Comparison of ENCODE assay signal across 18 cellular contexts in genomic region chr3:143090486-143090885, GRCh38. TPM values are rescaled to one million over a fixed set of nuclear protein-coding genes. Genes with fewer than 3 reads are reported as not detected.
A peak's percentile ranks its signal among the peaks of the same experiment; 100 is the strongest.
DNase-seq lines count a peak whose midpoint lies in the region; ATAC-seq, FAIRE-seq and TF ChIP-seq lines count a peak whose summit lies in the region.
"Had no signal": no experiment of that assay in that cellular context is flagged by ENCODE, and none has a peak within 500 bp of the region (broad histone marks: within the 10 kb centered on the region; RNA-seq: fewer than 3 reads in every experiment).

No MANE protein-coding gene starts in this region.

- no peaks in the 10 kb centered on the region for H3K36me3 Mint-ChIP-seq in activated CD4-positive, alpha-beta memory T cell treated with anti-CD3 and anti-CD28 coated beads for 36 hours

- no peak for TF ChIP-seq RAD21 in K562 (CRISPR knock-in tag; conservative IDR thresholded peaks at IDR 0.05 in 1 of 2, IDR thresholded peaks at IDR 0.05 in 1 of 2)

- no peaks in the 10 kb centered on the region for H3K9me1 ChIP-seq in K562 (ENCODE audit: control insufficient read depth, insufficient read depth, low read length)

- no peak for TF ChIP-seq CTCF in K562 (IDR thresholded peaks at IDR 0.05 in 2 of 3, conservative IDR thresholded peaks at IDR 0.05 in 1 of 3; ENCODE audit: insufficient read depth in 2 of 3, low read depth in 1 of 3, low read length in 3 of 3)

- no TSS peak for BruUV-seq in K562 (replicated peaks; lab: Mats Ljungman, UMichigan)

- no peak overlapping the region for H3K4me2 ChIP-seq in K562 (ENCODE audit: insufficient read depth, low read length)

- FAIRE-seq in K562 (lab: Jason Lieb, UNC): peak; percentile 55
- FAIRE-seq: TTC549, urothelium cell line had no signal

- DNase-seq in DMS153 treated with DMSO at 0.1 percent for 48 hours (lab: John Stamatoyannopoulos, UW; ENCODE audit: unreplicated experiment) (peak; percentile 8), DMS153 (lab: John Stamatoyannopoulos, UW) (no peak), NCI-H1694 treated with DMSO at 0.1 percent for 48 hours (lab: John Stamatoyannopoulos, UW) (peak; percentile 90), K562 (ENCODE audit: extremely low read depth in 1 of 4, low spot score in 3 of 4) (no peak), pons (ENCODE audit: low spot score) (peak; percentile 9), NCI-H526 (lab: John Stamatoyannopoulos, UW) (no peak), HuH-7 (ENCODE audit: low spot score) (no peak)
- no peak for DNase-seq in activated CD4-positive, alpha-beta memory T cell treated with anti-CD3 and anti-CD28 coated beads for 36 hours
- DNase-seq: activated CD4-positive, alpha-beta memory T cell treated with anti-CD3 and anti-CD28 coated beads, Interleukin-2, amount 10 ng/mL, durations not matched to agents 7 days and 5 days; GDM1; kidney glomerular epithelial cell; NCI-H1048; NK-92 treated with Interleukin-12 subunit alpha and Interleukin-12 subunit beta, amount 100 ng/mL, for 24 hours; stimulated activated CD4-positive, alpha-beta T cell treated with anti-CD3 and anti-CD28 coated beads, Interleukin-2, amount 100 ng/mL, for 24 hours had no signal

- H3K27me3 Mint-ChIP-seq in activated CD4-positive, alpha-beta memory T cell treated with anti-CD3 and anti-CD28 coated beads for 36 hours: no peaks in the 10 kb centered on the region

- H3K4me3 ChIP-seq in K562: no peak overlapping the region
- H3K4me3 ChIP-seq: SJSA1 had no signal

- CTCF ChIA-PET in K562 (lab: Yijun Ruan, JAX; ENCODE audit: low intra/inter-chr PET ratio): no interaction called here
- CTCF ChIA-PET in activated CD4-positive, alpha-beta memory T cell treated with anti-CD3 and anti-CD28 coated beads for 36 hours (lab: Charles Lee): no interaction called here

- 62% methylated on average over 5 of the region's 5 CpGs for WGBS in K562 (ENCODE audit: insufficient coverage, low coverage, missing lambda C conversion rate)

- peak overlapping the region in 1 of 2 experiments; percentile 15; a peak in 1 of 4 replicates for H3K9ac ChIP-seq in K562 (ENCODE audit: insufficient read depth in 1 of 2, low read depth in 2 of 2, low read length in 2 of 2)

- TF ChIP-seq POLR2A in K562 (conservative IDR thresholded peaks at IDR 0.05): no peak

- peaks cover 4% of the 10 kb centered on the region for H3K4me1 Mint-ChIP-seq in activated CD4-positive, alpha-beta memory T cell treated with anti-CD3 and anti-CD28 coated beads for 36 hours (ENCODE audit: low read depth)
- H3K4me1 Mint-ChIP-seq: activated CD4-positive, alpha-beta memory T cell treated with anti-CD3 and anti-CD28 coated beads, Interleukin-2, amount 10 ng/mL, durations not matched to agents 7 days and 5 days had no signal

- intact Hi-C loops in K562 (cut with micrococcal nuclease): no loop called here
- intact Hi-C loops in activated CD4-positive, alpha-beta memory T cell treated with anti-CD3 and anti-CD28 coated beads for 36 hours (cut with micrococcal nuclease): no loop called here

- no peaks in the 10 kb centered on the region for H4K20me1 ChIP-seq in K562 (replicated peaks; ENCODE audit: control insufficient read depth, insufficient read depth, low read length)

- TF ChIP-seq EP300 in K562 (IDR thresholded peaks at IDR 0.05; ENCODE audit: low read length): no peak

- in situ Hi-C loops in K562 (cut with MboI): no loop called here

- H3K4me3 Mint-ChIP-seq in activated CD4-positive, alpha-beta memory T cell treated with anti-CD3 and anti-CD28 coated beads for 36 hours: no peak overlapping the region
- H3K4me3 Mint-ChIP-seq: activated CD4-positive, alpha-beta memory T cell treated with anti-CD3 and anti-CD28 coated beads, Interleukin-2, amount 10 ng/mL, durations not matched to agents 7 days and 5 days had no signal

- peaks cover 4% of the 10 kb centered on the region; the same call in 1 of the 2 replicates for H3K9me3 ChIP-seq in K562 (replicated peaks; ENCODE audit: control insufficient read depth, insufficient read depth, low read depth, low read length)
- H3K9me3 ChIP-seq: SJSA1 had no signal

- ATAC-seq in K562: no peak

- POLR2A ChIA-PET in K562 (lab: Yijun Ruan, JAX): no interaction called here
- POLR2A ChIA-PET in activated CD4-positive, alpha-beta memory T cell treated with anti-CD3 and anti-CD28 coated beads for 36 hours (lab: Charles Lee): no interaction called here

- no peaks in the 10 kb centered on the region for H3K36me3 ChIP-seq in K562 (ENCODE audit: control insufficient read depth, insufficient read depth, low read length)
- H3K36me3 ChIP-seq: SJSA1 had no signal

- no peak overlapping the region for H3K27ac Mint-ChIP-seq in activated CD4-positive, alpha-beta memory T cell treated with anti-CD3 and anti-CD28 coated beads for 36 hours
- H3K27ac Mint-ChIP-seq: activated CD4-positive, alpha-beta memory T cell treated with anti-CD3 and anti-CD28 coated beads, Interleukin-2, amount 10 ng/mL, durations not matched to agents 7 days and 5 days had no signal

- peaks cover 4 to 14% of the 10 kb centered on the region in 2 experiments; a peak in 3 of 5 replicates for H3K4me1 ChIP-seq in K562 (replicated peaks in 1 of 2; ENCODE audit: control insufficient read depth in 2 of 2, insufficient read depth in 2 of 2, low read length in 2 of 2)
- H3K4me1 ChIP-seq: SJSA1 had no signal

- no peak overlapping the region for H2AFZ ChIP-seq in K562 (ENCODE audit: low read depth, low read length)

- H3K27ac ChIP-seq in K562 (ENCODE audit: extremely low read depth, low read depth, low read length): no peak overlapping the region
- H3K27ac ChIP-seq: 22Rv1, SJSA1 had no signal

- H3K79me2 ChIP-seq in K562 (ENCODE audit: control insufficient read depth, insufficient read depth, low read length): no peaks in the 10 kb centered on the region

- H3K27me3 ChIP-seq in K562 (ENCODE audit: control insufficient read depth in 2 of 2, insufficient read depth in 2 of 2, low read length in 2 of 2): no peaks in the 10 kb centered on the region
- H3K27me3 ChIP-seq: SJSA1 had no signal

- no peaks in the 10 kb centered on the region for H3K9me3 Mint-ChIP-seq in activated CD4-positive, alpha-beta memory T cell treated with anti-CD3 and anti-CD28 coated beads for 36 hours
- H3K9me3 Mint-ChIP-seq: activated CD4-positive, alpha-beta memory T cell treated with anti-CD3 and anti-CD28 coated beads, Interleukin-2, amount 10 ng/mL, durations not matched to agents 7 days and 5 days had no signal

TF ChIP-seq in K562, 482 proteins besides CTCF, POLR2A, EP300 and RAD21 (continues in another document):
- TF ChIP-seq TRIM28 (IDR thresholded peaks at IDR 0.05) (no peak), ZBTB17 (CRISPR knock-in tag; IDR thresholded peaks at IDR 0.05) (no peak), ILK (tag; IDR thresholded peaks at IDR 0.05; ENCODE audit: borderline replicate concordance, low read depth) (no peak), POLR2H (tag; IDR thresholded peaks at IDR 0.05; ENCODE audit: low read depth) (no peak), TCF3 (CRISPR knock-in tag; IDR thresholded peaks at IDR 0.05) (no peak), ZNF668 (CRISPR knock-in tag; IDR thresholded peaks at IDR 0.05) (no peak)

RNA-seq across cellular contexts. Expression of gene CHST2, which starts 29.1 kb away (rescaled TPM):
- 15.4 and 34.1 TPM in 2 replicates for total RNA-seq in K562 (2011; cell fraction: chromatin; rRNA removed; ENCODE audit: low replicate concordance)
- 40.4 and 52.0 TPM in 2 replicates for total RNA-seq in K562 (2011; cell fraction: nucleolus; rRNA removed)
- 27.5 and 32.1 TPM in 2 replicates for total RNA-seq in K562 (2011; cell fraction: nucleoplasm; rRNA removed)
- 27.3 and 28.5 TPM in 2 replicates for total RNA-seq in K562 (2014; rRNA removed)
- total RNA-seq in K562 (2014; rRNA removed; fragmentation: Illumina TruSeq; extraction: Trizol): 10.6 and 10.7 TPM in 2 replicates
- total RNA-seq in K562 (2015; rRNA removed; fragmentation: Illumina TruSeq; extraction: Trizol): 13.9 and 14.7 TPM in 2 replicates
- 55.1 and 60.3 TPM in 2 replicates for total RNA-seq in K562 (2021)
- 8.0 and 13.7 TPM in 2 replicates for polyA plus RNA-seq in K562 (2011; rRNA removed)
- 10.9 and 33.4 TPM in 2 replicates for polyA plus RNA-seq in K562 (2011; cell fraction: cytosol; rRNA removed)
- 19.2 and 52.4 TPM in 2 replicates for polyA plus RNA-seq in K562 (2011; cell fraction: nucleus; rRNA removed)
- 25.3 and 34.2 TPM in 2 replicates for polyA plus RNA-seq in K562 (2012)
- polyA plus RNA-seq in K562 (2014; fragmentation: Illumina TruSeq; extraction: Trizol): 16.5 and 19.2 TPM in 2 replicates
- 1 to 10 TPM; 3.4 to 3.7 TPM for polyA plus RNA-seq in K562 (2014; fragmentation: Nextera tagmentation; extraction: Ambion mirVana)
- 32.6 and 36.4 TPM in 2 replicates for polyA plus RNA-seq in K562 (2014; rRNA removed)
- polyA minus RNA-seq in K562 (2011; rRNA and poly(A)+ RNA removed): 4.3 and 8.8 TPM in 2 replicates
- polyA minus RNA-seq in K562 (2011; cell fraction: cytosol; rRNA and poly(A)+ RNA removed): 17.7 and 18.6 TPM in 2 replicates
- 21.2 and 23.4 TPM in 2 replicates for polyA minus RNA-seq in K562 (2011; cell fraction: nucleus; rRNA and poly(A)+ RNA removed)
- 1 to 10 TPM; 4.5 to 4.7 TPM for total RNA-seq in activated CD4-positive, alpha-beta memory T cell treated with anti-CD3 and anti-CD28 coated beads for 36 hours

Comparison
In these comparisons a context has a peak if more than half of its experiments do, and no peak if none do; other contexts are left out.
1. DNase-seq: peak in DMS153 treated with DMSO at 0.1 percent for 48 hours (single experiment), NCI-H1694 treated with DMSO at 0.1 percent for 48 hours (single experiment) and pons (single experiment); none in DMS153 (single experiment), K562 (0 of 4), NCI-H526 (0 of 2), HuH-7 (single experiment) and activated CD4-positive, alpha-beta memory T cell treated with anti-CD3 and anti-CD28 coated beads for 36 hours (single experiment).